In the genomic region with DNA sequence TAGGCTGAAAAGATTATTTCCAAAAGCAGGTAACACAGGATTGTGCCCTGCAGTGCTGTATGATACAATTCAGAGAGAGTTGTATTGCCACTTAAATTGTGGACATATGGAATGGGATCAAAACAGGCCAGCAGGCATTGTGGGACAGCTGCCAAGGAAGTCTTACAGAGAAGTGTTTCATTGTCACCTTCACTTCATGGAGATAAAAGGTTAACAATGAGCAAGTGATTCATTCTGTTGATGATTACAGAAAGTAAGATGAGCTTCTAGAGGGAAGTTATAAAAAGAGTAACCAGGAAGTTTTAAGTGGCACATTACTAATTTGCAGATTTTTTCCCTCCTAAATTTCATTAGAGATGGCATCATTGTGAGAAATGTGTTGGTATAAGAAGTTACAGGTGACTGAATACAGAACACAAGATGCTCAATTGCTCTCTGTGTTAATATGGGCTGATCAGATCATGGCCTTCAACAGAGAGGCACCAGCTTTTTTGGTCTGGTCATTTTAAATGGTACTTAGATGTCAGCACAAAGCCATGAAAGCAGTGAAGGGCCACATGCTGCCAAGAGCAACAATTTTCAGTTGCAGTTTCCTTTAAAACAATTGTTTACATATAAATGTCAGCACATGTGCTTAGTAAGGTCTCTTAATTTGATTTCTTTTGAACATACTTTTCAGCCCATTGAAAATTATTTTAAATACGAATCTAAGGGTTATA, we compare ENCODE assay signal across 17 cellular contexts.
DNase-seq lines count a peak whose midpoint lies in the region; ATAC-seq lines count a peak whose summit lies in the region.
"Had no signal": no experiment of that assay in that cellular context is flagged by ENCODE, and none has a peak within 500 bp of the region (broad histone marks: within the 10 kb centered on the region; RNA-seq: fewer than 3 reads in every experiment).

No MANE protein-coding gene starts in this region.

- POLR2A ChIA-PET in naive thymus-derived CD4-positive, alpha-beta T cell (lab: Charles Lee) = no interaction called here

- intact Hi-C loops in naive thymus-derived CD4-positive, alpha-beta T cell (cut with micrococcal nuclease) = no loop called here
- intact Hi-C loops in activated naive CD4-positive, alpha-beta T cell treated with anti-CD3 and anti-CD28 coated beads for 36 hours (cut with micrococcal nuclease) = no loop called here

- CTCF ChIA-PET in naive thymus-derived CD4-positive, alpha-beta T cell (lab: Charles Lee) = no interaction called here
- CTCF ChIA-PET in activated naive CD4-positive, alpha-beta T cell treated with anti-CD3 and anti-CD28 coated beads, Interleukin-2, amount 10 ng/mL, durations not matched to agents 7 days and 5 days (lab: Charles Lee) = no interaction called here
- CTCF ChIA-PET in activated naive CD4-positive, alpha-beta T cell treated with anti-CD3 and anti-CD28 coated beads for 36 hours (lab: Charles Lee) = no interaction called here

- no peaks in the 10 kb centered on the region for H3K4me1 Mint-ChIP-seq in naive thymus-derived CD4-positive, alpha-beta T cell
- H3K4me1 Mint-ChIP-seq in activated naive CD4-positive, alpha-beta T cell treated with anti-CD3 and anti-CD28 coated beads, Interleukin-2, amount 10 ng/mL, durations not matched to agents 7 days and 5 days = no peaks in the 10 kb centered on the region
- H3K4me1 Mint-ChIP-seq in activated naive CD4-positive, alpha-beta T cell treated with anti-CD3 and anti-CD28 coated beads for 36 hours (ENCODE audit: low read depth) = no peaks in the 10 kb centered on the region
- no peaks in the 10 kb centered on the region for H3K4me1 Mint-ChIP-seq in stimulated activated naive CD8-positive, alpha-beta T cell treated with anti-CD3 and anti-CD28 coated beads, Interleukin-15, amount 100 ng/mL, for 72 hours
- H3K4me1 Mint-ChIP-seq: CD4-positive, CD25-positive, alpha-beta regulatory T cell had no signal

- no peak overlapping the region for H3K27ac ChIP-seq in naive thymus-derived CD4-positive, alpha-beta T cell (ENCODE audit: low read depth, low read length)
- H3K27ac ChIP-seq: coronary artery, foreskin keratinocyte, vagina had no signal

- H3K27ac Mint-ChIP-seq in naive thymus-derived CD4-positive, alpha-beta T cell = no peak overlapping the region
- no peak overlapping the region for H3K27ac Mint-ChIP-seq in activated naive CD4-positive, alpha-beta T cell treated with anti-CD3 and anti-CD28 coated beads, Interleukin-2, amount 10 ng/mL, durations not matched to agents 7 days and 5 days
- no peak overlapping the region for H3K27ac Mint-ChIP-seq in activated naive CD4-positive, alpha-beta T cell treated with anti-CD3 and anti-CD28 coated beads for 36 hours
- no peak overlapping the region for H3K27ac Mint-ChIP-seq in stimulated activated naive CD8-positive, alpha-beta T cell treated with anti-CD3 and anti-CD28 coated beads, Interleukin-15, amount 100 ng/mL, for 72 hours
- H3K27ac Mint-ChIP-seq: activated naive CD4-positive, alpha-beta T cell treated with anti-CD3 and anti-CD28 coated beads, Interleukin-2, amount 50 U/mL, for 72 hours; CD4-positive, CD25-positive, alpha-beta regulatory T cell had no signal

- no peak overlapping the region for H3K4me3 Mint-ChIP-seq in naive thymus-derived CD4-positive, alpha-beta T cell
- H3K4me3 Mint-ChIP-seq in activated naive CD4-positive, alpha-beta T cell treated with anti-CD3 and anti-CD28 coated beads, Interleukin-2, amount 10 ng/mL, durations not matched to agents 7 days and 5 days = no peak overlapping the region
- no peak overlapping the region for H3K4me3 Mint-ChIP-seq in activated naive CD4-positive, alpha-beta T cell treated with anti-CD3 and anti-CD28 coated beads for 36 hours
- no peak overlapping the region for H3K4me3 Mint-ChIP-seq in stimulated activated naive CD8-positive, alpha-beta T cell treated with anti-CD3 and anti-CD28 coated beads, Interleukin-15, amount 100 ng/mL, for 72 hours
- H3K4me3 Mint-ChIP-seq: CD4-positive, CD25-positive, alpha-beta regulatory T cell had no signal

- H3K36me3 Mint-ChIP-seq in naive thymus-derived CD4-positive, alpha-beta T cell = peaks cover 0 to under 1% (median 0%) of the 10 kb centered on the region in 5 donors
- no peaks in the 10 kb centered on the region for H3K36me3 Mint-ChIP-seq in activated naive CD4-positive, alpha-beta T cell treated with anti-CD3 and anti-CD28 coated beads, Interleukin-2, amount 10 ng/mL, durations not matched to agents 7 days and 5 days
- H3K36me3 Mint-ChIP-seq in activated naive CD4-positive, alpha-beta T cell treated with anti-CD3 and anti-CD28 coated beads for 36 hours (ENCODE audit: low read depth) = no peaks in the 10 kb centered on the region
- H3K36me3 Mint-ChIP-seq: activated naive CD4-positive, alpha-beta T cell treated with anti-CD3 and anti-CD28 coated beads, Interleukin-2, amount 50 U/mL, for 72 hours; CD4-positive, CD25-positive, alpha-beta regulatory T cell had no signal

- no peak for ATAC-seq in naive thymus-derived CD4-positive, alpha-beta T cell
- ATAC-seq in stimulated activated naive CD8-positive, alpha-beta T cell treated with anti-CD3 and anti-CD28 coated beads, Interleukin-15, amount 100 ng/mL, for 72 hours = no peak
- ATAC-seq: activated naive CD4-positive, alpha-beta T cell treated with anti-CD3 and anti-CD28 coated beads, Interleukin-2, amount 50 U/mL, for 72 hours; foreskin keratinocyte; left lobe of liver had no signal

- H3K27me3 Mint-ChIP-seq in naive thymus-derived CD4-positive, alpha-beta T cell = no peaks in the 10 kb centered on the region
- no peaks in the 10 kb centered on the region for H3K27me3 Mint-ChIP-seq in activated naive CD4-positive, alpha-beta T cell treated with anti-CD3 and anti-CD28 coated beads, Interleukin-2, amount 10 ng/mL, durations not matched to agents 7 days and 5 days
- H3K27me3 Mint-ChIP-seq in activated naive CD4-positive, alpha-beta T cell treated with anti-CD3 and anti-CD28 coated beads for 36 hours (ENCODE audit: low read depth) = no peaks in the 10 kb centered on the region
- H3K27me3 Mint-ChIP-seq in stimulated activated naive CD8-positive, alpha-beta T cell treated with anti-CD3 and anti-CD28 coated beads, Interleukin-15, amount 100 ng/mL, for 72 hours = no peaks in the 10 kb centered on the region
- H3K27me3 Mint-ChIP-seq: CD4-positive, CD25-positive, alpha-beta regulatory T cell had no signal

- H3K4me3 ChIP-seq in naive thymus-derived CD4-positive, alpha-beta T cell (ENCODE audit: low read length) = no peak overlapping the region
- H3K4me3 ChIP-seq: coronary artery, vagina had no signal

- H3K27me3 ChIP-seq in naive thymus-derived CD4-positive, alpha-beta T cell (ENCODE audit: control insufficient read depth in 2 of 2, insufficient read depth in 2 of 2, low read length in 2 of 2) = no peaks in the 10 kb centered on the region
- H3K27me3 ChIP-seq: foreskin keratinocyte, vagina had no signal

- no peaks in the 10 kb centered on the region for H3K9me3 ChIP-seq in naive thymus-derived CD4-positive, alpha-beta T cell (ENCODE audit: control insufficient read depth in 2 of 3, low read length in 3 of 3)
- H3K9me3 ChIP-seq: vagina had no signal

- DNase-seq in DMS153 treated with DMSO at 0.1 percent for 48 hours (lab: John Stamatoyannopoulos, UW; ENCODE audit: unreplicated experiment) (peak; percentile 67), HK-2 (ENCODE audit: unreplicated experiment) (peak; percentile 14), NCI-H524 treated with DMSO at 0.1 percent for 48 hours (lab: John Stamatoyannopoulos, UW) (peak; percentile 53), kidney tubule cell (ENCODE audit: low spot score) (peak; percentile 48)
- no peak for DNase-seq in naive thymus-derived CD4-positive, alpha-beta T cell
- no peak for DNase-seq in activated naive CD4-positive, alpha-beta T cell treated with anti-CD3 and anti-CD28 coated beads, Interleukin-2, amount 10 ng/mL, durations not matched to agents 7 days and 5 days
- DNase-seq in activated naive CD4-positive, alpha-beta T cell treated with anti-CD3 and anti-CD28 coated beads for 36 hours = no peak
- DNase-seq in stimulated activated naive CD8-positive, alpha-beta T cell treated with anti-CD3 and anti-CD28 coated beads, Interleukin-15, amount 100 ng/mL, for 72 hours = no peak
- DNase-seq: CD4-positive, CD25-positive, alpha-beta regulatory T cell; foreskin keratinocyte; Kasumi-1; NCI-H1694; stimulated activated CD4-positive, alpha-beta T cell treated with anti-CD3 and anti-CD28 coated beads, Interleukin-2, amount 100 ng/mL, for 24 hours had no signal

- H3K9me3 Mint-ChIP-seq in naive thymus-derived CD4-positive, alpha-beta T cell = peaks cover 0 to 16% (median 2%) of the 10 kb centered on the region in 11 donors
- H3K9me3 Mint-ChIP-seq in activated naive CD4-positive, alpha-beta T cell treated with anti-CD3 and anti-CD28 coated beads, Interleukin-2, amount 10 ng/mL, durations not matched to agents 7 days and 5 days = peaks cover 1% of the 10 kb centered on the region
- H3K9me3 Mint-ChIP-seq in activated naive CD4-positive, alpha-beta T cell treated with anti-CD3 and anti-CD28 coated beads for 36 hours = peaks cover 2% of the 10 kb centered on the region
- H3K9me3 Mint-ChIP-seq in stimulated activated naive CD8-positive, alpha-beta T cell treated with anti-CD3 and anti-CD28 coated beads, Interleukin-15, amount 100 ng/mL, for 72 hours = peaks cover 7 to 12% of the 10 kb centered on the region in 2 donors

- H3K36me3 ChIP-seq in naive thymus-derived CD4-positive, alpha-beta T cell (ENCODE audit: control insufficient read depth in 2 of 3, insufficient read depth in 3 of 3, low read length in 3 of 3) = no peaks in the 10 kb centered on the region
- H3K36me3 ChIP-seq: vagina had no signal

- no peaks in the 10 kb centered on the region for H3K4me1 ChIP-seq in naive thymus-derived CD4-positive, alpha-beta T cell (ENCODE audit: control insufficient read depth in 2 of 2, insufficient read depth in 2 of 2, low read length in 2 of 2)
- H3K4me1 ChIP-seq: foreskin keratinocyte, vagina had no signal

Comparison
In these comparisons a context has a peak if more than half of its experiments do, and no peak if none do; other contexts are left out.
1. DNase-seq: peak in DMS153 treated with DMSO at 0.1 percent for 48 hours (single experiment), HK-2 (single experiment), NCI-H524 treated with DMSO at 0.1 percent for 48 hours (single experiment) and kidney tubule cell (single experiment); none in naive thymus-derived CD4-positive, alpha-beta T cell (0 of 9), activated naive CD4-positive, alpha-beta T cell treated with anti-CD3 and anti-CD28 coated beads, Interleukin-2, amount 10 ng/mL, durations not matched to agents 7 days and 5 days (single experiment), activated naive CD4-positive, alpha-beta T cell treated with anti-CD3 and anti-CD28 coated beads for 36 hours (single experiment) and stimulated activated naive CD8-positive, alpha-beta T cell treated with anti-CD3 and anti-CD28 coated beads, Interleukin-15, amount 100 ng/mL, for 72 hours (0 of 2).